In the genomic region with DNA sequence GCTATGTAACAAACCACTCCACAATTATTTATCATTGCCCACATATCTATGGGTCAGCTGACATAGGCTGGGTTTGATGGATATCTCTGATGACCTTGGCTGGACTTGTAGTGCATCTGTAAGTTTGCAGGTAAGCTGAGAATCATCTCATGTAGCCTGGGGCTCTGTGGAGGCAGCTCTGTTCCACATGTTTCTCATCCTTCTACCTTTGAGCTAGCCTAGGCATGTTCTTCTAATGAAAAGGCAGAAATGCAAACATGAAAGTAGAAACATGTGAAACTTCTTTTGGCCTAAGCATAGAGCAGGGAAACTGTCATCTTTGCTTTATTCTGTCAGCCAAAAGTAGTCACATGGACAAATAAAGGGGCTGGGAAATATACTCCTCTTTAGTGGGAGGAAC, we compare ENCODE assay signal across 22 cellular contexts. TPM values are rescaled to one million over a fixed set of nuclear protein-coding genes. Genes with fewer than 3 reads are reported as not detected.
DNase-seq lines count a peak whose midpoint lies in the region; ATAC-seq and TF ChIP-seq lines count a peak whose summit lies in the region.
"Had no signal": no experiment of that assay in that cellular context is flagged by ENCODE, and none has a peak within 500 bp of the region (broad histone marks: within the 10 kb centered on the region; RNA-seq: fewer than 3 reads in every experiment).

No MANE protein-coding gene starts in this region.

- no peak overlapping the region for H3K18ac ChIP-seq in mesendoderm (ENCODE audit: low read length)

- no peak overlapping the region for H3K4me3 ChIP-seq in RWPE2 (ENCODE audit: severe bottlenecking)
- no peak overlapping the region for H3K4me3 ChIP-seq in mesendoderm (ENCODE audit: low read length)
- H3K4me3 ChIP-seq: ascending aorta, esophagus muscularis mucosa, pancreas, thoracic aorta had no signal

- no peak overlapping the region for H2BK5ac ChIP-seq in mesendoderm (ENCODE audit: low read length)

- peaks cover 38% of the 10 kb centered on the region for H3K4me1 ChIP-seq in RWPE2 (ENCODE audit: insufficient read depth, poor library complexity, severe bottlenecking)
- peaks cover 7% of the 10 kb centered on the region for H3K4me1 ChIP-seq in mesendoderm (ENCODE audit: control insufficient read depth, low read depth, low read length)
- H3K4me1 ChIP-seq: ascending aorta, esophagus muscularis mucosa had no signal

- H3K27me3 ChIP-seq in RWPE2 (ENCODE audit: insufficient read depth, poor library complexity, severe bottlenecking) (no peaks in the 10 kb centered on the region), mesendoderm (ENCODE audit: insufficient read depth, low read length, poor library complexity) (no peaks in the 10 kb centered on the region)
- H3K27me3 ChIP-seq: ascending aorta, esophagus muscularis mucosa, pancreas had no signal

- no peak overlapping the region for H3K56ac ChIP-seq in mesendoderm (ENCODE audit: low read length)

- TF ChIP-seq CTCF in RWPE2 (IDR thresholded peaks at IDR 0.05; ENCODE audit: poor library complexity, severe bottlenecking): no peak

- H3K36me3 ChIP-seq in RWPE2 (ENCODE audit: low read depth): peaks cover 48% of the 10 kb centered on the region
- no peaks in the 10 kb centered on the region for H3K36me3 ChIP-seq in mesendoderm (ENCODE audit: control insufficient read depth, insufficient read depth, low read length)
- H3K36me3 ChIP-seq: thoracic aorta had no signal

- H4K8ac ChIP-seq in mesendoderm (ENCODE audit: low read depth, low read length): no peak overlapping the region

- no peak overlapping the region for H3K9ac ChIP-seq in mesendoderm (ENCODE audit: low read length)

- H3K79me2 ChIP-seq in mesendoderm (ENCODE audit: control insufficient read depth, insufficient read depth, low read length): peaks cover 5% of the 10 kb centered on the region

- H3K27ac ChIP-seq in RWPE2 (ENCODE audit: poor library complexity, severe bottlenecking) (peak overlapping the region; percentile 69), mesendoderm (ENCODE audit: low read depth, low read length) (no peak overlapping the region)
- H3K27ac ChIP-seq: ascending aorta, esophagus muscularis mucosa, pancreas, thoracic aorta had no signal

- no peak overlapping the region for H2AK5ac ChIP-seq in mesendoderm (ENCODE audit: low read length)

- H4K5ac ChIP-seq in mesendoderm (ENCODE audit: low read length): no peak overlapping the region

- peak; percentile 34 for ATAC-seq in GM18519 (IDR thresholded peaks at IDR 0.05; ENCODE audit: low FRiP score, unreplicated experiment)
- ATAC-seq in GM21390 (IDR thresholded peaks at IDR 0.05; ENCODE audit: unreplicated experiment): peak; percentile 66
- ATAC-seq in RWPE2 (ENCODE audit: low read depth): peak; percentile 95
- no peak for ATAC-seq in HG02970 (IDR thresholded peaks at IDR 0.05; ENCODE audit: low FRiP score, unreplicated experiment)
- ATAC-seq: activated CD4-positive, CD25-positive, alpha-beta regulatory T cell treated with anti-CD3 and anti-CD28 coated beads, Interleukin-2, amount 50 U/mL, for 24 hours; activated naive CD4-positive, alpha-beta T cell treated with anti-CD3 and anti-CD28 coated beads, Interleukin-2, amount 50 U/mL, for 72 hours; left cardiac atrium; natural killer cell treated with Interleukin-12 subunit alpha and Interleukin-12 subunit beta and Interleukin-15 and Interleukin-18, amount 100 ng/mL, for 72 hours; SK-N-SH treated with all-trans-retinoic acid at 6 μM for 48 hours; stimulated activated memory B cell treated with anti-CD40 and anti-IgM and Interleukin-4, amounts not matched to agents 10 μg/mL and 1 μg/mL and 100 μg/mL, for 72 hours had no signal

- H2BK120ac ChIP-seq in mesendoderm (ENCODE audit: low read depth, low read length): no peak overlapping the region

- in situ Hi-C loops in G401 (cut with HindIII; ENCODE audit: low sequenced_read_pairs): no loop called here

- no peak overlapping the region for H3K4ac ChIP-seq in mesendoderm (ENCODE audit: low read depth, low read length)

- H3K79me1 ChIP-seq in mesendoderm (ENCODE audit: low read length): peaks cover 8% of the 10 kb centered on the region

- H3K9me3 ChIP-seq in RWPE2 (ENCODE audit: severe bottlenecking): no peaks in the 10 kb centered on the region
- H3K9me3 ChIP-seq: ascending aorta, esophagus muscularis mucosa, pancreas, thoracic aorta had no signal

- DNase-seq in RWPE2 (ENCODE audit: low spot score): no peak
- DNase-seq in mesendoderm: peak; percentile 2
- no peak for DNase-seq in G401 (ENCODE audit: low spot score)
- no peak for DNase-seq in NCI-H1092 treated with DMSO at 0.1 percent for 48 hours (lab: John Stamatoyannopoulos, UW)
- DNase-seq: CD4-positive, alpha-beta T cell; GDM1; left cardiac atrium; NCI-H1930; NCI-H510A; pancreas; T1000 had no signal

- H2BK15ac ChIP-seq in mesendoderm (replicated peaks; ENCODE audit: low read depth): no peak overlapping the region

- H3K4me2 ChIP-seq in mesendoderm (ENCODE audit: low read length): no peak overlapping the region

- no peak overlapping the region for H3K23ac ChIP-seq in mesendoderm (ENCODE audit: low read length)

RNA-seq across cellular contexts. Expression of a gene that starts 18.2 kb away (rescaled TPM):
- 100 TPM for polyA plus RNA-seq in mesendoderm (2013, experiment 1 of 2)
- polyA plus RNA-seq in mesendoderm (2013, experiment 2 of 2): 103 TPM
- 42.8 and 51.7 TPM in 2 replicates for total RNA-seq in G401 (2014; rRNA removed; shearing (Covaris generic))
